ENCODE assay signal across 8 cellular contexts in genomic region chr2:47783491-47784330, GRCh38. TPM values are rescaled to one million over a fixed set of nuclear protein-coding genes. Genes with fewer than 3 reads are reported as not detected.
DNase-seq lines count a peak whose midpoint lies in the region; ATAC-seq and TF ChIP-seq lines count a peak whose summit lies in the region.

No MANE protein-coding gene starts in this region.

- peaks cover 2% of the 10 kb centered on the region for H4K20me1 ChIP-seq in mammary epithelial cell (ENCODE audit: insufficient read depth, low read length)

- intact Hi-C loops in mammary epithelial cell (cut with micrococcal nuclease): loop anchor here (1.0 to 10.0 kb wide), 2 partner anchors 323 to 641 kb away; no protein-coding TSS in a partner anchor

- dilution Hi-C loops in mammary epithelial cell (cut with HindIII; ENCODE audit: low sequenced_read_pairs): no loop called here

- H3K9me3 ChIP-seq in mammary epithelial cell (replicated peaks; ENCODE audit: insufficient read depth, low read length): no peaks in the 10 kb centered on the region

- peaks cover 6% of the 10 kb centered on the region for H3K4me1 ChIP-seq in mammary epithelial cell (ENCODE audit: insufficient read depth, low read length)

- H3K9ac ChIP-seq in mammary epithelial cell (ENCODE audit: insufficient read depth, low read length): peak overlapping the region; percentile 82

- 7% methylated on average over 3 of the region's 71 CpGs for WGBS in mammary epithelial cell (ENCODE audit: low coverage, missing lambda C conversion rate)

- peaks cover 54% of the 10 kb centered on the region for H3K79me2 ChIP-seq in mammary epithelial cell (ENCODE audit: insufficient read depth, low read length)

- H2AFZ ChIP-seq in mammary epithelial cell (ENCODE audit: low read depth, low read length): peak overlapping the region; percentile 99

- H3K27ac ChIP-seq in mammary epithelial cell (ENCODE audit: insufficient read depth, low read depth, low read length): peak overlapping the region; percentile 71

- H3K4me3 ChIP-seq in WI38 (ENCODE audit: low read depth, low read length) (peak overlapping the region; percentile 85), mammary epithelial cell (replicated peaks in 1 of 3; ENCODE audit: insufficient read depth in 1 of 3, low read depth in 2 of 3, low read length in 3 of 3) (peak overlapping the region; percentile 68 to 94 (median 94))

- peak overlapping the region; percentile 86 for H3K4me2 ChIP-seq in mammary epithelial cell (ENCODE audit: insufficient read depth, low read depth, low read length)

- CTCF ChIA-PET in mammary epithelial cell (lab: Charles Lee; ENCODE audit: low non-redundant PET): no interaction called here

- DNase-seq in NCI-H2107 treated with DMSO at 0.1 percent for 48 hours (lab: John Stamatoyannopoulos, UW; ENCODE audit: unreplicated experiment) (peak; percentile 25), NCI-H2107 (lab: John Stamatoyannopoulos, UW) (no peak), NCI-H2081 (lab: John Stamatoyannopoulos, UW) (peak; percentile 74 to 75), mammary epithelial cell (peak; percentile 66), iris pigment epithelial cell (ENCODE audit: low read depth) (peak; percentile 43)
- DNase-seq in stimulated activated CD4-positive, alpha-beta T cell treated with anti-CD3 and anti-CD28 coated beads, Interleukin-12 subunit alpha, Interleukin-12 subunit beta, amount 100 ng/mL, for 48 hours (ENCODE audit: low read depth in 2 of 3, low spot score in 1 of 3): peak; percentile 36 to 59 (median 37)

- peak; percentile 31 for ATAC-seq in HG02981 (IDR thresholded peaks at IDR 0.05; ENCODE audit: unreplicated experiment)

- TF ChIP-seq CTCF in WI38 (IDR thresholded peaks at IDR 0.05; ENCODE audit: low read depth, low read length) (no peak), mammary epithelial cell (conservative IDR thresholded peaks at IDR 0.05 in 1 of 2, IDR thresholded peaks at IDR 0.05 in 1 of 2; ENCODE audit: extremely low read depth in 1 of 2, insufficient read depth in 1 of 2, low read depth in 1 of 2, low read length in 2 of 2) (peak in 1 of 2 donors; percentile 12)

- in situ Hi-C loops in mammary epithelial cell (cut with MboI; ENCODE audit: low sequenced_read_pairs in 2 of 2): no loop called here

- H3K36me3 ChIP-seq in mammary epithelial cell (ENCODE audit: insufficient read depth, low read length): peaks cover 2% of the 10 kb centered on the region

- BruUV-seq in mammary epithelial cell (replicated peaks; lab: Mats Ljungman, UMichigan): no TSS peak

- H3K27me3 ChIP-seq in mammary epithelial cell (ENCODE audit: insufficient read depth, low read length): no peaks in the 10 kb centered on the region

RNA-seq across cellular contexts. Expression of gene MSH6, which starts 0.8 kb away (rescaled TPM):
- total RNA-seq in mammary epithelial cell: 10 to 100 TPM; 25.2 to 63.8 TPM
- polyA plus RNA-seq in mammary epithelial cell: 23.8 TPM
- polyA minus RNA-seq in mammary epithelial cell: 70.6 TPM
